8 cellular contexts compared by ENCODE assay signal in the genomic region with DNA sequence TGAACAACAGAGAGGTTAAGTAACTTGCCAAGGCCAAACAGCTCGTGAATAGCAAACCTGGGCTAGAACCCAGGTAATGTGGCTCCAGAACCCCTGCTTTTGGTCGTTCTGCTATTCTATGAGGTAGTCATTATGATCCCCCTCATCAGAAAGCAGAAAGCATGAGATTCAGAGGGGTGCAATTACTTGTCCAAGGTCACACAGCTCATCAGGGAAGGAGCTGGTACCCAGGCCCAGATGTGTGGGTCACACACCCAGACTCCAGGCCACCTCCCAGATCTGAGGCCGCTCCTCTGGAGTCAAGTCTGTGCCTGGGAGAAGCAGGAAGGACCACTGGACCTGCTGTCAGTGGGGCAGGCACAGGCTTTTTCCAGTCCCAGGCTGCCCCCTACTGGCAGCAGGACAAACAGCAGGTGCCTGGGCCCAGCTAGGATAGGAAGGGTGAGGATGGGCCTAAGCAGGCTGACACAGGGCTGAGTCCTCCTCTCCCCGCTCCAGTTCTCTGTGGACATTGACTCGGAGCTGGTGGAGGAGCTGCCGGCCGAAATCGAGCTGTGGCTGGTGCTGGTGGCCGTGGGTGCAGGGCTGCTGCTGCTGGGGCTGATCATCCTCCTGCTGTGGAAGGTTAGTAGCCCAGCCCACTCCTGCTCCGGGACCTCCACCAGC. TPM values are rescaled to one million over a fixed set of nuclear protein-coding genes. Genes with fewer than 3 reads are reported as not detected.
A peak's percentile ranks its signal among the peaks of the same experiment; 100 is the strongest.
DNase-seq lines count a peak whose midpoint lies in the region; ATAC-seq and TF ChIP-seq lines count a peak whose summit lies in the region.

No MANE protein-coding gene starts in this region.

- in situ Hi-C loops in T47D (cut with HindIII; ENCODE audit: low pct_unique_long_range_greater_than_20kb, low sequenced_read_pairs), result no loop called here

- intact Hi-C loops in CD8-positive, alpha-beta T cell (cut with DNase I, micrococcal nuclease), result loop anchor here (1.0 to 5.0 kb wide), 3 partner anchors 60 to 226 kb away; no protein-coding TSS in a partner anchor

- no peak overlapping the region for H3K4me3 Mint-ChIP-seq in CD8-positive, alpha-beta T cell
- H3K4me3 Mint-ChIP-seq in GM23338, result no peak overlapping the region

- no peaks in the 10 kb centered on the region for H3K9me3 ChIP-seq in CD8-positive, alpha-beta T cell (ENCODE audit: low read length)

- H3K27ac Mint-ChIP-seq in CD8-positive, alpha-beta T cell, result no peak overlapping the region
- no peak overlapping the region for H3K27ac Mint-ChIP-seq in GM23338

- H3K4me1 ChIP-seq in CD8-positive, alpha-beta T cell (ENCODE audit: insufficient read depth, low read length), result no peaks in the 10 kb centered on the region
- H3K4me1 ChIP-seq in GM23338 (ENCODE audit: insufficient read depth), result no peaks in the 10 kb centered on the region

- peak; percentile 60 to 85 (median 69) for DNase-seq in CD8-positive, alpha-beta T cell
- DNase-seq in GM23338 (ENCODE audit: low spot score) (peak; percentile 87), NCI-H2171 (lab: John Stamatoyannopoulos, UW) (peak; percentile 42), T47D (ENCODE audit: low read depth in 1 of 2, low spot score in 1 of 2) (peak; percentile 82 to 88), kidney tubule cell (ENCODE audit: low spot score) (peak; percentile 60)
- peak; percentile 40 to 70 (median 58) for DNase-seq in stimulated activated CD4-positive, alpha-beta T cell treated with anti-CD3 and anti-CD28 coated beads, TNF-alpha, amount 100 ng/mL, for 1 hour (ENCODE audit: low read depth in 3 of 3, low spot score in 1 of 3)

- peak; percentile 93 for ATAC-seq in CD8-positive, alpha-beta T cell
- peak; percentile 98 for ATAC-seq in GM23338
- no peak for ATAC-seq in HG03354 (IDR thresholded peaks at IDR 0.05; ENCODE audit: poor library complexity, severe bottlenecking, unreplicated experiment)

- H3K4me1 Mint-ChIP-seq in CD8-positive, alpha-beta T cell (ENCODE audit: low read depth), result no peaks in the 10 kb centered on the region
- H3K4me1 Mint-ChIP-seq in GM23338, result no peaks in the 10 kb centered on the region; the same call in 2 of the 3 replicates

- CTCF ChIA-PET in CD8-positive, alpha-beta T cell (lab: Charles Lee), result interaction anchor here (0.6 to 3.7 kb wide), 43 partner anchors 8 to 1221 kb away, joined by 3 to 179 read pairs (median 4); partner anchors contain the start of gene ITGA3

- H3K4me3 ChIP-seq in CD8-positive, alpha-beta T cell (ENCODE audit: low read depth, low read length), result no peak overlapping the region
- H3K4me3 ChIP-seq in GM23338, result no peak overlapping the region
- H3K4me3 ChIP-seq in WI38 (ENCODE audit: low read depth, low read length), result no peak overlapping the region

- no peaks in the 10 kb centered on the region for H3K27me3 Mint-ChIP-seq in CD8-positive, alpha-beta T cell (ENCODE audit: low read depth)
- H3K27me3 Mint-ChIP-seq in GM23338 (ENCODE audit: insufficient read depth, low read depth, poor library complexity), result peaks cover 3% of the 10 kb centered on the region

- H3K36me3 ChIP-seq in CD8-positive, alpha-beta T cell (ENCODE audit: insufficient read depth, low read length), result no peaks in the 10 kb centered on the region
- no peaks in the 10 kb centered on the region for H3K36me3 ChIP-seq in GM23338 (ENCODE audit: insufficient read depth)

- H3F3A ChIP-seq in GM23338 (replicated peaks; ENCODE audit: low read depth), result peaks cover 2% of the 10 kb centered on the region; the same call in 1 of the 2 replicates

- H3K4me2 ChIP-seq in GM23338, result no peak overlapping the region

- no peaks in the 10 kb centered on the region for H3K9me3 Mint-ChIP-seq in CD8-positive, alpha-beta T cell
- H3K9me3 Mint-ChIP-seq in GM23338, result no peaks in the 10 kb centered on the region; the same call in 2 of the 3 replicates

- H4K20me1 ChIP-seq in GM23338 (replicated peaks; ENCODE audit: insufficient read depth), result no peaks in the 10 kb centered on the region

- H3K27me3 ChIP-seq in CD8-positive, alpha-beta T cell (ENCODE audit: insufficient read depth, low read length), result no peaks in the 10 kb centered on the region
- H3K27me3 ChIP-seq in GM23338 (ENCODE audit: insufficient read depth), result no peaks in the 10 kb centered on the region

- no peak overlapping the region for H3K27ac ChIP-seq in CD8-positive, alpha-beta T cell (ENCODE audit: low read depth, low read length)
- H3K27ac ChIP-seq in GM23338 (ENCODE audit: low read depth), result no peak overlapping the region

- POLR2A ChIA-PET in CD8-positive, alpha-beta T cell (lab: Charles Lee), result interaction anchor here (0.9 to 1.3 kb wide), 2 partner anchors 57 to 61 kb away, joined by 3 to 4 read pairs; no protein-coding TSS in a partner anchor

- H3K9me2 ChIP-seq in GM23338 (ENCODE audit: insufficient read depth), result no peaks in the 10 kb centered on the region

- H3K79me2 ChIP-seq in GM23338 (replicated peaks; ENCODE audit: insufficient read depth), result no peaks in the 10 kb centered on the region

- peak; percentile 94 for TF ChIP-seq CTCF in CD8-positive, alpha-beta T cell (IDR thresholded peaks at IDR 0.05)
- TF ChIP-seq CTCF in GM23338 (conservative IDR thresholded peaks at IDR 0.05; ENCODE audit: low read depth in 2 of 2) (peak; percentile 94 to 99), WI38 (IDR thresholded peaks at IDR 0.05; ENCODE audit: low read depth, low read length) (peak; percentile 95)

- no peaks in the 10 kb centered on the region for H3K36me3 Mint-ChIP-seq in CD8-positive, alpha-beta T cell
- no peaks in the 10 kb centered on the region for H3K36me3 Mint-ChIP-seq in GM23338 (ENCODE audit: low read depth)

- no peak overlapping the region for H2AFZ ChIP-seq in GM23338

TF ChIP-seq in GM23338, 12 proteins besides CTCF, POLR2A, EP300 and RAD21 (continues in another document):
- no peak for TF ChIP-seq POLR2AphosphoS5 (IDR thresholded peaks at IDR 0.05; ENCODE audit: low read depth)
- TF ChIP-seq, protein P1, sequence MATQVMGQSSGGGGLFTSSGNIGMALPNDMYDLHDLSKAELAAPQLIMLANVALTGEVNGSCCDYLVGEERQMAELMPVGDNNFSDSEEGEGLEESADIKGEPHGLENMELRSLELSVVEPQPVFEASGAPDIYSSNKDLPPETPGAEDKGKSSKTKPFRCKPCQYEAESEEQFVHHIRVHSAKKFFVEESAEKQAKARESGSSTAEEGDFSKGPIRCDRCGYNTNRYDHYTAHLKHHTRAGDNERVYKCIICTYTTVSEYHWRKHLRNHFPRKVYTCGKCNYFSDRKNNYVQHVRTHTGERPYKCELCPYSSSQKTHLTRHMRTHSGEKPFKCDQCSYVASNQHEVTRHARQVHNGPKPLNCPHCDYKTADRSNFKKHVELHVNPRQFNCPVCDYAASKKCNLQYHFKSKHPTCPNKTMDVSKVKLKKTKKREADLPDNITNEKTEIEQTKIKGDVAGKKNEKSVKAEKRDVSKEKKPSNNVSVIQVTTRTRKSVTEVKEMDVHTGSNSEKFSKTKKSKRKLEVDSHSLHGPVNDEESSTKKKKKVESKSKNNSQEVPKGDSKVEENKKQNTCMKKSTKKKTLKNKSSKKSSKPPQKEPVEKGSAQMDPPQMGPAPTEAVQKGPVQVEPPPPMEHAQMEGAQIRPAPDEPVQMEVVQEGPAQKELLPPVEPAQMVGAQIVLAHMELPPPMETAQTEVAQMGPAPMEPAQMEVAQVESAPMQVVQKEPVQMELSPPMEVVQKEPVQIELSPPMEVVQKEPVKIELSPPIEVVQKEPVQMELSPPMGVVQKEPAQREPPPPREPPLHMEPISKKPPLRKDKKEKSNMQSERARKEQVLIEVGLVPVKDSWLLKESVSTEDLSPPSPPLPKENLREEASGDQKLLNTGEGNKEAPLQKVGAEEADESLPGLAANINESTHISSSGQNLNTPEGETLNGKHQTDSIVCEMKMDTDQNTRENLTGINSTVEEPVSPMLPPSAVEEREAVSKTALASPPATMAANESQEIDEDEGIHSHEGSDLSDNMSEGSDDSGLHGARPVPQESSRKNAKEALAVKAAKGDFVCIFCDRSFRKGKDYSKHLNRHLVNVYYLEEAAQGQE (IDR thresholded peaks at IDR 0.05; ENCODE audit: unreplicated experiment), result no peak

RNA-seq across cellular contexts. Expression of gene PDK2, which starts 7.8 kb away (rescaled TPM):
- total RNA-seq in CD8-positive, alpha-beta T cell, result 10 to 100 TPM in 1 of 2 experiments, 1 to 10 TPM in 1; 8.4 to 10.4 TPM
- 11.4 and 15.9 TPM in 2 replicates for total RNA-seq in GM23338 (2014; rRNA removed; shearing (Covaris generic))
- 12.0 and 13.2 TPM in 2 replicates for polyA plus RNA-seq in GM23338 (2016; fragmentation: Nextera tagmentation; extraction: Ambion mirVana)

RNA-seq across cellular contexts. Expression of gene ITGA3, which starts 31.5 kb away (rescaled TPM):
- 1 to 10 TPM; 1.6 to 2.0 TPM for total RNA-seq in CD8-positive, alpha-beta T cell
- total RNA-seq in GM23338 (2014; rRNA removed; shearing (Covaris generic)), result 23.2 and 28.3 TPM in 2 replicates
- polyA plus RNA-seq in GM23338 (2016; fragmentation: Nextera tagmentation; extraction: Ambion mirVana), result 9.6 and 11.0 TPM in 2 replicates

RNA-seq across cellular contexts. Expression of gene SAMD14, which starts 42.6 kb away (rescaled TPM):
- under 1 TPM; 0.31 to 0.62 TPM for total RNA-seq in CD8-positive, alpha-beta T cell
- 1.3 and 4.7 TPM in 2 replicates for total RNA-seq in GM23338 (2014; rRNA removed; shearing (Covaris generic))
- polyA plus RNA-seq in GM23338 (2016; fragmentation: Nextera tagmentation; extraction: Ambion mirVana), result 0.70 and 0.97 TPM in 2 replicates
